ENCODE assay signal across 1 cellular context in genomic region chr7:143640528-143641189, GRCh38. TPM values are rescaled to one million over a fixed set of nuclear protein-coding genes. Genes with fewer than 3 reads are reported as not detected.
"Had no signal": no experiment of that assay in that cellular context is flagged by ENCODE, and none has a peak within 500 bp of the region (broad histone marks: within the 10 kb centered on the region; RNA-seq: fewer than 3 reads in every experiment).

No MANE protein-coding gene starts in this region.

RNA-seq across cellular contexts. Expression of gene TCAF2, which starts 19.9 kb away (rescaled TPM):
- total RNA-seq: G401 had no signal
